In the genomic region with DNA sequence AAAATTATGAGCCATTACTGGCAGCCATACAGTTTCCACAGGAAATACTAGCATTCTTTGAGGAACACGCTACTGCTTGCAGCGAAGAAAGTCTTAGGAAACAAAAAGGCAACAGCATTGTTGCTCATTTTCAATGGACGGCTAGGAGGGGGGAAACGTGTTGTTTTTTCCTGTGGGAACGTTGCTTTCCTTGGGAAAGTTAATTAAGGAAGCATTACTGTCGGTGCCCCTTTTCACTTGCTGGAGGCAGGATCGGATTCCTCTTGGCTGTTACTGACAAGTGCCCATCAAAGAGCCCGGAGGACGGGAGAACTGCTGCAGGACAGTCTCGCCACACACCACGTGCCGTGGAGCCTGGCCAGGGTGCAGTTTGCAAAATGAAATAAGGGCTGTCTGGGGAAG, we compare ENCODE assay signal across 1 cellular context.
TF ChIP-seq lines count a peak whose summit lies in the region.

No MANE protein-coding gene starts in this region.

TF ChIP-seq in WTC11, 78 proteins besides CTCF, POLR2A, EP300 and RAD21 (continued from another document):
- TF ChIP-seq, protein P1, sequence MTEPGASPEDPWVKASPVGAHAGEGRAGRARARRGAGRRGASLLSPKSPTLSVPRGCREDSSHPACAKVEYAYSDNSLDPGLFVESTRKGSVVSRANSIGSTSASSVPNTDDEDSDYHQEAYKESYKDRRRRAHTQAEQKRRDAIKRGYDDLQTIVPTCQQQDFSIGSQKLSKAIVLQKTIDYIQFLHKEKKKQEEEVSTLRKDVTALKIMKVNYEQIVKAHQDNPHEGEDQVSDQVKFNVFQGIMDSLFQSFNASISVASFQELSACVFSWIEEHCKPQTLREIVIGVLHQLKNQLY (CRISPR knock-in tag; IDR thresholded peaks at IDR 0.05) = no peak
- no peak for TF ChIP-seq TCF7 (CRISPR knock-in tag; IDR thresholded peaks at IDR 0.05; ENCODE audit: low read depth)
